Comparison of ENCODE assay signal across 14 cellular contexts in genomic region chr1:228007054-228007800, GRCh38. TPM values are rescaled to one million over a fixed set of nuclear protein-coding genes. Genes with fewer than 3 reads are reported as not detected.
DNase-seq lines count a peak whose midpoint lies in the region; ATAC-seq, FAIRE-seq and TF ChIP-seq lines count a peak whose summit lies in the region.
"Had no signal": no experiment of that assay in that cellular context is flagged by ENCODE, and none has a peak within 500 bp of the region (broad histone marks: within the 10 kb centered on the region; RNA-seq: fewer than 3 reads in every experiment).

No MANE protein-coding gene starts in this region.

- no peak overlapping the region for H3K23ac ChIP-seq in mesendoderm (ENCODE audit: low read length)

- H3K36me3 Mint-ChIP-seq in MCF 10A (ENCODE audit: insufficient read depth, unreplicated experiment): peaks cover 4% of the 10 kb centered on the region

- intact Hi-C loops in Right ventricle myocardium inferior (cut with DNase I): no loop called here
- intact Hi-C loops in MCF 10A (cut with micrococcal nuclease): no loop called here

- no peak for FAIRE-seq in urothelium cell line (lab: Jason Lieb, UNC)
- FAIRE-seq: HTR-8/SVneo had no signal

- H2BK5ac ChIP-seq in mesendoderm (ENCODE audit: low read length): no peak overlapping the region

- no peaks in the 10 kb centered on the region for H3K79me1 ChIP-seq in mesendoderm (ENCODE audit: low read length)

- no peaks in the 10 kb centered on the region for H3K9me3 ChIP-seq in right atrium auricular region
- H3K9me3 ChIP-seq: thoracic aorta had no signal

- BruUV-seq in MCF 10A (replicated peaks; lab: Mats Ljungman, UMichigan): no TSS peak

- peaks cover 10% of the 10 kb centered on the region for H3K4me1 Mint-ChIP-seq in MCF 10A (ENCODE audit: insufficient read depth, unreplicated experiment)

- no CpG with 5 or more reads among the region's 77 CpGs for WGBS in mesendoderm (ENCODE audit: extremely low coverage, insufficient coverage, low lambda C conversion rate)

- DNase-seq in right atrium auricular region (ENCODE audit: low spot score) (peak; percentile 26), Right ventricle myocardium inferior (ENCODE audit: missing footprints) (no peak), MCF 10A (ENCODE audit: unreplicated experiment) (no peak), mesendoderm (peak; percentile 19), urothelium cell line (ENCODE audit: low spot score) (peak; percentile 72), ureter (ENCODE audit: low spot score) (no peak)
- DNase-seq: HFFc6 had no signal

- H3K27ac ChIP-seq in right atrium auricular region (no peak overlapping the region), mesendoderm (ENCODE audit: low read depth, low read length) (no peak overlapping the region)
- H3K27ac ChIP-seq: thoracic aorta had no signal

- H3K4me1 ChIP-seq in right atrium auricular region: peaks cover 0 to 5% of the 10 kb centered on the region in 2 donors
- peaks cover 6% of the 10 kb centered on the region for H3K4me1 ChIP-seq in mesendoderm (ENCODE audit: control insufficient read depth, low read depth, low read length)

- H3K9me3 Mint-ChIP-seq in MCF 10A (ENCODE audit: unreplicated experiment): no peaks in the 10 kb centered on the region
- H3K9me3 Mint-ChIP-seq: CD4-positive, alpha-beta T cell; HFFc6 had no signal

- peak overlapping the region; percentile 22 for H3K4me2 ChIP-seq in mesendoderm (ENCODE audit: low read length)

- no peak overlapping the region for H4K5ac ChIP-seq in mesendoderm (ENCODE audit: low read length)

- ATAC-seq in Right ventricle myocardium inferior (no peak), GM19455 (IDR thresholded peaks at IDR 0.05; ENCODE audit: unreplicated experiment) (no peak), GM21723 (IDR thresholded peaks at IDR 0.05; ENCODE audit: unreplicated experiment) (no peak)

- H3K27me3 Mint-ChIP-seq in MCF 10A (ENCODE audit: insufficient read depth, unreplicated experiment): peaks cover 37% of the 10 kb centered on the region

- no peak overlapping the region for H2BK120ac ChIP-seq in mesendoderm (ENCODE audit: low read depth, low read length)

- no peak overlapping the region for H3K27ac Mint-ChIP-seq in MCF 10A (ENCODE audit: low read depth, unreplicated experiment)
- H3K27ac Mint-ChIP-seq: CD4-positive, alpha-beta T cell; HFFc6 had no signal

- H3K56ac ChIP-seq in mesendoderm (ENCODE audit: low read length): peak overlapping the region; percentile 67

- H3K4me3 ChIP-seq in right atrium auricular region (peak overlapping the region in 1 of 2 donors; percentile 26), mesendoderm (ENCODE audit: low read length) (no peak overlapping the region)
- H3K4me3 ChIP-seq: thoracic aorta had no signal

- H3K4ac ChIP-seq in mesendoderm (ENCODE audit: low read depth, low read length): no peak overlapping the region

- POLR2A ChIA-PET in MCF 10A (lab: Yijun Ruan, JAX): interaction anchor here (12.0 kb wide), 1 partner anchor 77 kb away, joined by 114 read pairs; the partner anchor contains the start of gene ARF1

- H3K18ac ChIP-seq in mesendoderm (ENCODE audit: low read length): no peak overlapping the region

- H3K4me3 Mint-ChIP-seq in MCF 10A (ENCODE audit: unreplicated experiment): peak overlapping the region; percentile 37
- H3K4me3 Mint-ChIP-seq: HFFc6 had no signal

- no peak for TF ChIP-seq CTCF in right atrium auricular region (IDR thresholded peaks at IDR 0.05)
- no peak for TF ChIP-seq CTCF in MCF 10A (IDR thresholded peaks at IDR 0.05; ENCODE audit: unreplicated experiment)

- H4K8ac ChIP-seq in mesendoderm (ENCODE audit: low read depth, low read length): no peak overlapping the region

- peaks cover 0 to 26% of the 10 kb centered on the region in 2 donors for H3K27me3 ChIP-seq in right atrium auricular region
- H3K27me3 ChIP-seq in mesendoderm (ENCODE audit: insufficient read depth, low read length, poor library complexity): peaks cover 49% of the 10 kb centered on the region

- peak overlapping the region; percentile 24 for H3K9ac ChIP-seq in mesendoderm (ENCODE audit: low read length)

- CTCF ChIA-PET in MCF 10A (lab: Yijun Ruan, JAX): interaction anchor here (1.0 to 4.5 kb wide), 3 partner anchors 9 to 76 kb away, joined by 4 to 42 read pairs (median 7); partner anchors contain the start of gene ARF1

- H2BK15ac ChIP-seq in mesendoderm (replicated peaks; ENCODE audit: low read depth): no peak overlapping the region

- H2AK5ac ChIP-seq in mesendoderm (ENCODE audit: low read length): no peak overlapping the region

- no peaks in the 10 kb centered on the region for H3K79me2 ChIP-seq in mesendoderm (ENCODE audit: control insufficient read depth, insufficient read depth, low read length)

- H3K36me3 ChIP-seq in right atrium auricular region (no peaks in the 10 kb centered on the region), mesendoderm (ENCODE audit: control insufficient read depth, insufficient read depth, low read length) (no peaks in the 10 kb centered on the region)
- H3K36me3 ChIP-seq: thoracic aorta had no signal

RNA-seq across cellular contexts. Expression of gene WNT3A, which starts 0.4 kb away (rescaled TPM):
- total RNA-seq in right atrium auricular region (not detected), Right ventricle myocardium inferior (not detected), MCF 10A (2022) (0.10 TPM in 1 of 2 replicates, not detected in the other), ureter (0.21 TPM)
- polyA plus RNA-seq in mesendoderm (2013, experiment 1 of 2): 0.53 TPM
- polyA plus RNA-seq in mesendoderm (2013, experiment 2 of 2): 0.42 TPM
- total RNA-seq: fibroblast of lung, HFFc6, lung microvascular endothelial cell, thoracic aorta had no signal
- polyA plus RNA-seq: fibroblast of lung had no signal

RNA-seq across cellular contexts. Expression of gene WNT9A, which starts 59.5 kb away (rescaled TPM):
- total RNA-seq in right atrium auricular region: 1 to 10 TPM in 1 of 2 donors, under 1 TPM in 1; 0.78 to 2.2 TPM
- 0.73 TPM for total RNA-seq in Right ventricle myocardium inferior
- 2.6 and 6.6 TPM in 2 replicates for total RNA-seq in MCF 10A (2022)
- 0.21 TPM for polyA plus RNA-seq in mesendoderm (2013, experiment 1 of 2)
- 0.15 TPM for polyA plus RNA-seq in mesendoderm (2013, experiment 2 of 2)
- 2.7 TPM for total RNA-seq in ureter
- total RNA-seq: CD4-positive, alpha-beta T cell had no signal

Comparison
In these comparisons a context has a peak if more than half of its experiments do, and no peak if none do; other contexts are left out.
1. DNase-seq: peak in right atrium auricular region (single experiment), mesendoderm (single experiment) and urothelium cell line (single experiment); none in Right ventricle myocardium inferior (single experiment), MCF 10A (single experiment) and ureter (single experiment).